In the genomic region with DNA sequence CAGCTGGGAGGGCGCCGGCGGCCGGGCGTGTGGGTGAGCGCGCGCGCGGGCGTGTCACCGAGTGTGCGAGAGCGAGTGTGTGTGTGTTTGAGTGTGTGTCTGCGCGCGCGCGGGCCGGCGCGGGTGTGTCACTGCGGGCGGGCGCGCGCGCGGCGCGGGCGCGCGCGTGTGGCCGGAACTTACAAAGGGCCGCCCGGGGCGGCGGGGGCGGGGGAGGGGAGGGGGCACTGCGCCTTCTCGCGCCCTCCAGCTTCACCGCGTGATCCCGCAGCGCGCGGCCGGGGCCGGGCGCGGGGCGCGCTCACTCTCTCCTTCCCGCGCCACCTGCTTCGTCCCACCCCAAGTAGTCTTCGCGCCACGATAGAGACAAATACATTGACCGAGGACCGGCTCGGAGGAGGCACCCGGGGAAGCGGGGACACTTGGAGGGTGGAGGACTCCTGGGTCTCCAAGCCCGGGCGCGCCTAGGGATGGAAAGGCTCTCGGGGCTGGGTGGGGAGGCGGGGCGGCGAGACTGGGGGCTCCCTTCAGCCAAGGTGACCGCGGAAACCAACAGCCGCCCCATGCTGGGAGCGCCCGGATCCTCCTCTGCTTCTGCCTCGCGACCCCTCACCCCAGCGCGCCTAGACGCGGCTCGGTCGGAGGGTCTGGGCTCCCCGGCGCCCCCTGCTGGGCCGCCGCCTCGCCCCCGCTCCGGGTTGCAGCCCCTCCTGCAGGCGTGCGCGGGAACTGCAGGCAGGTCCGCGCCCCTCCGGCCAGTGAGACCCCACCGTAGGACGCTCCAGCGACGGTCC, we compare ENCODE assay signal across 8 cellular contexts. TPM values are rescaled to one million over a fixed set of nuclear protein-coding genes. Genes with fewer than 3 reads are reported as not detected.
DNase-seq lines count a peak whose midpoint lies in the region; ATAC-seq and TF ChIP-seq lines count a peak whose summit lies in the region.

A gene with protein sequence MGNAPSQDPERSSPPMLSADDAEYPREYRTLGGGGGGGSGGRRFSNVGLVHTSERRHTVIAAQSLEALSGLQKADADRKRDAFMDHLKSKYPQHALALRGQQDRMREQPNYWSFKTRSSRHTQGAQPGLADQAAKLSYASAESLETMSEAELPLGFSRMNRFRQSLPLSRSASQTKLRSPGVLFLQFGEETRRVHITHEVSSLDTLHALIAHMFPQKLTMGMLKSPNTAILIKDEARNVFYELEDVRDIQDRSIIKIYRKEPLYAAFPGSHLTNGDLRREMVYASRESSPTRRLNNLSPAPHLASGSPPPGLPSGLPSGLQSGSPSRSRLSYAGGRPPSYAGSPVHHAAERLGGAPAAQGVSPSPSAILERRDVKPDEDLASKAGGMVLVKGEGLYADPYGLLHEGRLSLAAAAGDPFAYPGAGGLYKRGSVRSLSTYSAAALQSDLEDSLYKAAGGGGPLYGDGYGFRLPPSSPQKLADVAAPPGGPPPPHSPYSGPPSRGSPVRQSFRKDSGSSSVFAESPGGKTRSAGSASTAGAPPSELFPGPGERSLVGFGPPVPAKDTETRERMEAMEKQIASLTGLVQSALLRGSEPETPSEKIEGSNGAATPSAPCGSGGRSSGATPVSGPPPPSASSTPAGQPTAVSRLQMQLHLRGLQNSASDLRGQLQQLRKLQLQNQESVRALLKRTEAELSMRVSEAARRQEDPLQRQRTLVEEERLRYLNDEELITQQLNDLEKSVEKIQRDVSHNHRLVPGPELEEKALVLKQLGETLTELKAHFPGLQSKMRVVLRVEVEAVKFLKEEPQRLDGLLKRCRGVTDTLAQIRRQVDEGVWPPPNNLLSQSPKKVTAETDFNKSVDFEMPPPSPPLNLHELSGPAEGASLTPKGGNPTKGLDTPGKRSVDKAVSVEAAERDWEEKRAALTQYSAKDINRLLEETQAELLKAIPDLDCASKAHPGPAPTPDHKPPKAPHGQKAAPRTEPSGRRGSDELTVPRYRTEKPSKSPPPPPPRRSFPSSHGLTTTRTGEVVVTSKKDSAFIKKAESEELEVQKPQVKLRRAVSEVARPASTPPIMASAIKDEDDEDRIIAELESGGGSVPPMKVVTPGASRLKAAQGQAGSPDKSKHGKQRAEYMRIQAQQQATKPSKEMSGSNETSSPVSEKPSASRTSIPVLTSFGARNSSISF (minus strand): TSS at position 101 of the 794 bp plus-strand sequence. CDS start 247 bp downstream, outside the sequence.

- H3K9me3 Mint-ChIP-seq in MCF 10A (ENCODE audit: unreplicated experiment): no peaks in the 10 kb centered on the region

- TF ChIP-seq CTCF in MCF 10A (IDR thresholded peaks at IDR 0.05; ENCODE audit: unreplicated experiment): peak; percentile 99
- peak; percentile 67 for TF ChIP-seq CTCF in kidney epithelial cell (IDR thresholded peaks at IDR 0.05; ENCODE audit: insufficient read depth, low read length, poor library complexity, severe bottlenecking)

- peak within 1 kb of the TSS; percentile 39 for H3K4me3 ChIP-seq in kidney epithelial cell (ENCODE audit: low read depth, low read length)

- peaks cover 85% of the 10 kb centered on the region for H3K27me3 ChIP-seq in kidney epithelial cell (ENCODE audit: control insufficient read depth, insufficient read depth, low read length)

- ATAC-seq in GM18520 (IDR thresholded peaks at IDR 0.05; ENCODE audit: unreplicated experiment) (no peak), GM19328 (IDR thresholded peaks at IDR 0.05; ENCODE audit: unreplicated experiment) (no peak)

- H3K36me3 Mint-ChIP-seq in MCF 10A (ENCODE audit: insufficient read depth, unreplicated experiment): no peaks in the 10 kb centered on the region

- intact Hi-C loops in MCF 10A (cut with micrococcal nuclease): no loop called here

- CTCF ChIA-PET in MCF 10A (lab: Yijun Ruan, JAX): interaction anchor here (0.7 to 1.1 kb wide), 5 partner anchors 9 to 56 kb away, joined by 3 to 6 read pairs (median 4); no protein-coding TSS in a partner anchor

- no peaks in the 10 kb centered on the region for H3K36me3 ChIP-seq in kidney epithelial cell (ENCODE audit: control insufficient read depth, insufficient read depth, low read length)

- POLR2A ChIA-PET in MCF 10A (lab: Yijun Ruan, JAX): no interaction called here

- H3K27ac Mint-ChIP-seq in MCF 10A (ENCODE audit: low read depth, unreplicated experiment): no peak within 1 kb of the TSS

- H3K27me3 Mint-ChIP-seq in MCF 10A (ENCODE audit: insufficient read depth, unreplicated experiment): peaks cover 40% of the 10 kb centered on the region

- BruUV-seq in MCF 10A (replicated peaks; lab: Mats Ljungman, UMichigan): no TSS peak

- DNase-seq in EL: peak; percentile 46
- DNase-seq in MV-4-11 (lab: John Stamatoyannopoulos, UW): peak; percentile 40
- DNase-seq in T1000 (lab: John Stamatoyannopoulos, UW): peak; percentile 15
- DNase-seq in MCF 10A (ENCODE audit: unreplicated experiment): peak; percentile 29
- no peak for DNase-seq in kidney epithelial cell (ENCODE audit: low read depth)
- peak; percentile 57 to 69 for DNase-seq in stimulated activated CD4-positive, alpha-beta T cell treated with anti-CD3 and anti-CD28 coated beads, Interleukin-2, amount 100 ng/mL, for 24 hours

- peak within 1 kb of the TSS; percentile 66 for H3K4me3 Mint-ChIP-seq in MCF 10A (ENCODE audit: unreplicated experiment)

- no peaks in the 10 kb centered on the region for H3K4me1 Mint-ChIP-seq in MCF 10A (ENCODE audit: insufficient read depth, unreplicated experiment)

RNA-seq across cellular contexts. Expression of the gene that starts here (rescaled TPM):
- total RNA-seq in MCF 10A (2022) (5.7 and 8.6 TPM in 2 replicates), kidney epithelial cell (0.27 and 0.84 TPM in 2 replicates)
